In genomic region chr7:155489862-155490696, GRCh38 we compare ENCODE assay signal across 8 cellular contexts. TPM values are rescaled to one million over a fixed set of nuclear protein-coding genes. Genes with fewer than 3 reads are reported as not detected.
DNase-seq lines count a peak whose midpoint lies in the region; ATAC-seq and TF ChIP-seq lines count a peak whose summit lies in the region.

No MANE protein-coding gene starts in this region.

- no peak overlapping the region for H3K18ac ChIP-seq in trophoblast cell (ENCODE audit: low read length)

- no peak overlapping the region for H3K27ac ChIP-seq in KMS-11
- peak overlapping the region in 2 of 4 donors; percentile 21 to 25 for H3K27ac ChIP-seq in esophagus squamous epithelium
- no peak overlapping the region for H3K27ac ChIP-seq in trophoblast cell (ENCODE audit: low read depth, low read length)

- no peaks in the 10 kb centered on the region for H3K36me3 Mint-ChIP-seq in activated CD4-positive, alpha-beta T cell treated with anti-CD3 and anti-CD28 coated beads, Interleukin-2, amount 10 ng/mL, durations not matched to agents 7 days and 5 days (ENCODE audit: low read depth)

- H3K4me3 ChIP-seq in KMS-11 (IDR thresholded peaks at IDR 0.05; ENCODE audit: insufficient read depth, low read depth, low read length): no peak overlapping the region
- peak overlapping the region; percentile 19 to 65 (median 43) for H3K4me3 ChIP-seq in esophagus squamous epithelium
- no peak overlapping the region for H3K4me3 ChIP-seq in trophoblast cell (ENCODE audit: low read depth, low read length)

- H3K27ac Mint-ChIP-seq in activated CD4-positive, alpha-beta T cell treated with anti-CD3 and anti-CD28 coated beads, Interleukin-2, amount 10 ng/mL, durations not matched to agents 7 days and 5 days: peak overlapping the region; percentile 62

- no peaks in the 10 kb centered on the region for H4K20me1 ChIP-seq in KMS-11 (ENCODE audit: insufficient read depth)

- no peaks in the 10 kb centered on the region; the same call in 1 of the 2 replicates for H3K27me3 ChIP-seq in KMS-11 (ENCODE audit: insufficient read depth, low read depth)
- peaks cover 0 to 96% (median 0%) of the 10 kb centered on the region in 4 donors for H3K27me3 ChIP-seq in esophagus squamous epithelium
- H3K27me3 ChIP-seq in trophoblast cell (ENCODE audit: insufficient read depth, low read length): peaks cover 3% of the 10 kb centered on the region

- no peak overlapping the region for H2AK5ac ChIP-seq in trophoblast cell (ENCODE audit: low read length)

- no peak for ATAC-seq in HG03460 (IDR thresholded peaks at IDR 0.05; ENCODE audit: unreplicated experiment)
- ATAC-seq in HG03097 (IDR thresholded peaks at IDR 0.05; ENCODE audit: low FRiP score, unreplicated experiment): no peak

- peak overlapping the region; percentile 59 for H3K4me3 Mint-ChIP-seq in activated CD4-positive, alpha-beta T cell treated with anti-CD3 and anti-CD28 coated beads, Interleukin-2, amount 10 ng/mL, durations not matched to agents 7 days and 5 days

- peaks cover 24% of the 10 kb centered on the region for H3K27me3 Mint-ChIP-seq in activated CD4-positive, alpha-beta T cell treated with anti-CD3 and anti-CD28 coated beads, Interleukin-2, amount 10 ng/mL, durations not matched to agents 7 days and 5 days

- 35 to 90% methylated on average over 5 to 7 of the region's 32 CpGs for WGBS in esophagus squamous epithelium, 2 donors
- WGBS in trophoblast cell (ENCODE audit: extremely low coverage, insufficient coverage, insufficient read length): no CpG with 5 or more reads among the region's 32 CpGs

- H3K4me1 ChIP-seq in KMS-11 (ENCODE audit: low read depth, poor library complexity, severe bottlenecking) (peaks cover 18% of the 10 kb centered on the region), esophagus squamous epithelium (peaks cover 8 to 18% (median 12%) of the 10 kb centered on the region in 3 donors), trophoblast cell (ENCODE audit: control insufficient read depth in 1 of 2, insufficient read depth in 2 of 2, low read length in 2 of 2) (peaks cover 12 to 13% of the 10 kb centered on the region in 2 experiments)

- POLR2A ChIA-PET in activated CD4-positive, alpha-beta T cell treated with anti-CD3 and anti-CD28 coated beads, Interleukin-2, amount 10 ng/mL, durations not matched to agents 7 days and 5 days (lab: Charles Lee): no interaction called here

- no peak overlapping the region for H2BK12ac ChIP-seq in trophoblast cell (ENCODE audit: low read length)

- H3K9me3 Mint-ChIP-seq in activated CD4-positive, alpha-beta T cell treated with anti-CD3 and anti-CD28 coated beads, Interleukin-2, amount 10 ng/mL, durations not matched to agents 7 days and 5 days: no peaks in the 10 kb centered on the region

- no peak overlapping the region for H4K12ac ChIP-seq in trophoblast cell (ENCODE audit: low read depth, low read length)

- no peak overlapping the region for H2BK5ac ChIP-seq in trophoblast cell (ENCODE audit: low read depth, low read length, poor library complexity)

- CTCF ChIA-PET in activated CD4-positive, alpha-beta T cell treated with anti-CD3 and anti-CD28 coated beads, Interleukin-2, amount 10 ng/mL, durations not matched to agents 7 days and 5 days (lab: Charles Lee): no interaction called here

- TF ChIP-seq CTCF in KMS-11 (conservative IDR thresholded peaks at IDR 0.05; ENCODE audit: low read depth, low read length): no peak
- no peak for TF ChIP-seq CTCF in esophagus squamous epithelium (IDR thresholded peaks at IDR 0.05)

- TF ChIP-seq POLR2A in esophagus squamous epithelium (IDR thresholded peaks at IDR 0.05): no peak

- H3K9me3 ChIP-seq in esophagus squamous epithelium: no peaks in the 10 kb centered on the region
- H3K9me3 ChIP-seq in trophoblast cell (ENCODE audit: insufficient read depth, low read depth, low read length): peaks cover 4% of the 10 kb centered on the region

- H3K36me3 ChIP-seq in KMS-11 (ENCODE audit: insufficient read depth): no peaks in the 10 kb centered on the region
- H3K36me3 ChIP-seq in esophagus squamous epithelium: no peaks in the 10 kb centered on the region
- H3K36me3 ChIP-seq in trophoblast cell (ENCODE audit: control insufficient read depth in 1 of 2, insufficient read depth in 2 of 2, low read length in 2 of 2): no peaks in the 10 kb centered on the region

- H3K79me2 ChIP-seq in KMS-11 (ENCODE audit: insufficient read depth, low read depth) (no peaks in the 10 kb centered on the region), trophoblast cell (ENCODE audit: control insufficient read depth, insufficient read depth, low read length, poor library complexity) (no peaks in the 10 kb centered on the region)

- H3K9ac ChIP-seq in KMS-11: no peak overlapping the region; the same call in 1 of the 2 replicates
- H3K9ac ChIP-seq in trophoblast cell (ENCODE audit: low read length): no peak overlapping the region

- peaks cover 23% of the 10 kb centered on the region for H3K4me1 Mint-ChIP-seq in activated CD4-positive, alpha-beta T cell treated with anti-CD3 and anti-CD28 coated beads, Interleukin-2, amount 10 ng/mL, durations not matched to agents 7 days and 5 days

- H3K14ac ChIP-seq in trophoblast cell (ENCODE audit: low read length): no peak overlapping the region

- H2AFZ ChIP-seq in KMS-11 (ENCODE audit: low read depth) (peak overlapping the region; percentile 75), trophoblast cell (ENCODE audit: insufficient read depth, low read length, poor library complexity) (peak overlapping the region; percentile 77)

- H3K23ac ChIP-seq in trophoblast cell (ENCODE audit: low read length): no peak overlapping the region

- intact Hi-C loops in esophagus squamous epithelium (cut with DNase I): no loop called here

- H4K8ac ChIP-seq in trophoblast cell (ENCODE audit: low read depth, low read length): peak overlapping the region; percentile 59

- DNase-seq in activated CD4-positive, alpha-beta T cell treated with anti-CD3 and anti-CD28 coated beads, Interleukin-2, amount 10 ng/mL, durations not matched to agents 7 days and 5 days: no peak
- DNase-seq in activated CD4-positive, alpha-beta T cell treated with anti-CD3 and anti-CD28 coated beads for 48 hours: no peak
- DNase-seq in esophagus squamous epithelium (lab: John Stamatoyannopoulos, UW) (no peak), trophoblast cell (no peak), SKM-1 (lab: John Stamatoyannopoulos, UW; ENCODE audit: unreplicated experiment) (no peak)

- H3K79me1 ChIP-seq in trophoblast cell (ENCODE audit: low read length): no peaks in the 10 kb centered on the region

- H3K4me2 ChIP-seq in KMS-11: peak overlapping the region; percentile 51
- peak overlapping the region; percentile 66 for H3K4me2 ChIP-seq in trophoblast cell (ENCODE audit: low read length)

- H2BK120ac ChIP-seq in trophoblast cell (ENCODE audit: insufficient read depth, low read length, poor library complexity): no peak overlapping the region

- no peak overlapping the region for H3K4ac ChIP-seq in trophoblast cell (ENCODE audit: low read depth, low read length)

- no peak overlapping the region for H4K91ac ChIP-seq in trophoblast cell (ENCODE audit: low read depth, low read length)

RNA-seq across cellular contexts. Expression of gene EN2, which starts 32.1 kb away (rescaled TPM):
- total RNA-seq in activated CD4-positive, alpha-beta T cell treated with anti-CD3 and anti-CD28 coated beads, Interleukin-2, amount 10 ng/mL, durations not matched to agents 7 days and 5 days: not detected
- under 1 TPM in 1 of 4 donors, not detected in 3; under 0.01 TPM for total RNA-seq in esophagus squamous epithelium
- 0.07 and 0.08 TPM in 2 replicates for polyA plus RNA-seq in trophoblast cell (2013)

RNA-seq across cellular contexts. Expression of gene CNPY1, which starts 56.3 kb away (rescaled TPM):
- total RNA-seq in activated CD4-positive, alpha-beta T cell treated with anti-CD3 and anti-CD28 coated beads, Interleukin-2, amount 10 ng/mL, durations not matched to agents 7 days and 5 days: not detected
- not detected for total RNA-seq in esophagus squamous epithelium
- polyA plus RNA-seq in trophoblast cell (2013): not detected in 2 replicates

Comparison
In these comparisons a context has a peak if more than half of its experiments do, and no peak if none do; other contexts are left out.
1. H3K4me3 ChIP-seq: peak in esophagus squamous epithelium (4 of 4); none in KMS-11 (single experiment) and trophoblast cell (single experiment).